Comparison of ENCODE assay signal across 16 cellular contexts in genomic region chr14:86505808-86506207, GRCh38.
DNase-seq lines count a peak whose midpoint lies in the region; ATAC-seq and TF ChIP-seq lines count a peak whose summit lies in the region.
"Had no signal": no experiment of that assay in that cellular context is flagged by ENCODE, and none has a peak within 500 bp of the region (broad histone marks: within the 10 kb centered on the region; RNA-seq: fewer than 3 reads in every experiment).

No MANE protein-coding gene starts in this region.

- no peaks in the 10 kb centered on the region for H3K79me2 ChIP-seq in neural progenitor cell (ENCODE audit: low read depth)

- no peaks in the 10 kb centered on the region for H3K27me3 Mint-ChIP-seq in neural progenitor cell (ENCODE audit: insufficient read depth, low read depth)
- H3K27me3 Mint-ChIP-seq: B cell; CD4-positive, alpha-beta T cell had no signal

- no peak overlapping the region for H3K27ac ChIP-seq in neural progenitor cell

- no peak for TF ChIP-seq CTCF in epithelial cell of esophagus (IDR thresholded peaks at IDR 0.05; ENCODE audit: insufficient read depth, low read depth, low read length, missing control alignments)
- TF ChIP-seq CTCF in neural progenitor cell (IDR thresholded peaks at IDR 0.05): no peak

- H3K9me3 ChIP-seq in neural progenitor cell (ENCODE audit: low read depth): no peaks in the 10 kb centered on the region

- no peaks in the 10 kb centered on the region for H3K36me3 Mint-ChIP-seq in neural progenitor cell

- H3K4me3 Mint-ChIP-seq in neural progenitor cell: no peak overlapping the region
- H3K4me3 Mint-ChIP-seq: B cell; CD4-positive, alpha-beta T cell; HFFc6 had no signal

- H3K4me2 ChIP-seq in neural progenitor cell: no peak overlapping the region

- H3K27me3 ChIP-seq in neural progenitor cell: no peaks in the 10 kb centered on the region

- H3F3A ChIP-seq in neural progenitor cell (ENCODE audit: low read depth): no peaks in the 10 kb centered on the region

- no peaks in the 10 kb centered on the region for H4K20me1 ChIP-seq in neural progenitor cell (ENCODE audit: low read depth)

- H3K4me3 ChIP-seq in epithelial cell of esophagus (ENCODE audit: low read length) (no peak overlapping the region), neural progenitor cell (no peak overlapping the region)

- H3K27ac Mint-ChIP-seq in neural progenitor cell: no peak overlapping the region
- H3K27ac Mint-ChIP-seq: B cell; CD4-positive, alpha-beta T cell; HFFc6 had no signal

- ATAC-seq in GM19035 (IDR thresholded peaks at IDR 0.05; ENCODE audit: unreplicated experiment): no peak

- no peaks in the 10 kb centered on the region for H3K9me3 Mint-ChIP-seq in neural progenitor cell
- H3K9me3 Mint-ChIP-seq: CD4-positive, alpha-beta T cell; HFFc6 had no signal

- no peaks in the 10 kb centered on the region for H3K4me1 Mint-ChIP-seq in neural progenitor cell

- H2AFZ ChIP-seq in neural progenitor cell (replicated peaks): no peak overlapping the region

- H3K4me1 ChIP-seq in neural progenitor cell: no peaks in the 10 kb centered on the region

- DNase-seq in HT1080 (ENCODE audit: low read depth): peak; percentile 10
- DNase-seq in OCI-M1 (lab: John Stamatoyannopoulos, UW): peak; percentile 8
- peak; percentile 50 for DNase-seq in epithelial cell of esophagus (ENCODE audit: low read depth)
- peak; percentile 7 for DNase-seq in kidney tubule cell (ENCODE audit: low spot score)
- DNase-seq in neural progenitor cell (ENCODE audit: low spot score): no peak
- DNase-seq in NCI-H2196 treated with DMSO at 0.1 percent for 48 hours (lab: John Stamatoyannopoulos, UW; ENCODE audit: unreplicated experiment): no peak
- DNase-seq: ACHN; C1 segment of cervical spinal cord; CD4-positive, alpha-beta T cell; DMS153; DMS79 treated with DMSO at 0.1 percent for 48 hours; GDM1; HCEC 1CT; HFFc6 had no signal

- H3K36me3 ChIP-seq in neural progenitor cell: no peaks in the 10 kb centered on the region

- no peak overlapping the region for H3K9ac ChIP-seq in neural progenitor cell

Comparison
In these comparisons a context has a peak if more than half of its experiments do, and no peak if none do; other contexts are left out.
1. DNase-seq: peak in HT1080 (single experiment), OCI-M1 (single experiment), epithelial cell of esophagus (single experiment) and kidney tubule cell (single experiment); none in neural progenitor cell (single experiment) and NCI-H2196 treated with DMSO at 0.1 percent for 48 hours (single experiment).